9 cellular contexts compared by ENCODE assay signal in genomic region chr11:67371199-67371548, GRCh38. TPM values are rescaled to one million over a fixed set of nuclear protein-coding genes. Genes with fewer than 3 reads are reported as not detected.
DNase-seq lines count a peak whose midpoint lies in the region; ATAC-seq and TF ChIP-seq lines count a peak whose summit lies in the region.
"Had no signal": no experiment of that assay in that cellular context is flagged by ENCODE, and none has a peak within 500 bp of the region (broad histone marks: within the 10 kb centered on the region; RNA-seq: fewer than 3 reads in every experiment).

No MANE protein-coding gene starts in this region.

- intact Hi-C loops in OCI-LY7 (cut with micrococcal nuclease; ENCODE audit: unreplicated experiment) (no loop called here), heart right ventricle (cut with DNase I) (no loop called here)

- peak overlapping the region; percentile 87 to 93 (median 90) for H3K27ac Mint-ChIP-seq in CD4-positive, CD25-positive, alpha-beta regulatory T cell

- peaks cover 38% of the 10 kb centered on the region for H3K4me1 ChIP-seq in CD4-positive, CD25-positive, alpha-beta regulatory T cell (ENCODE audit: control insufficient read depth, insufficient read depth, low read length, poor library complexity, severe bottlenecking)
- H3K4me1 ChIP-seq in OCI-LY7 (ENCODE audit: insufficient read depth, low read length, poor library complexity, severe bottlenecking) (peaks cover 40% of the 10 kb centered on the region), rectal smooth muscle tissue (ENCODE audit: control insufficient read depth, insufficient read depth, low read length) (peaks cover 51% of the 10 kb centered on the region), heart right ventricle (peaks cover 20 to 79% (median 44%) of the 10 kb centered on the region in 9 donors)

- POLR2A ChIA-PET in OCI-LY7 (lab: Charles Lee) = no interaction called here

- H3K4me3 ChIP-seq in CD4-positive, CD25-positive, alpha-beta regulatory T cell (ENCODE audit: low read depth, low read length) = no peak overlapping the region
- H3K4me3 ChIP-seq in OCI-LY7 (ENCODE audit: low read depth, low read length, poor library complexity, severe bottlenecking) (no peak overlapping the region), coronary artery (peak overlapping the region; percentile 88), rectal smooth muscle tissue (ENCODE audit: low read length) (peak overlapping the region; percentile 60), heart right ventricle (no peak overlapping the region)

- no peak overlapping the region for H2AFZ ChIP-seq in OCI-LY7 (ENCODE audit: low read length)

- no peaks in the 10 kb centered on the region for H3K36me3 ChIP-seq in CD4-positive, CD25-positive, alpha-beta regulatory T cell (ENCODE audit: control insufficient read depth, insufficient read depth, low read length)
- H3K36me3 ChIP-seq in OCI-LY7 (ENCODE audit: insufficient read depth, low read length) = no peaks in the 10 kb centered on the region
- no peaks in the 10 kb centered on the region for H3K36me3 ChIP-seq in rectal smooth muscle tissue (ENCODE audit: control insufficient read depth, insufficient read depth, low read length)
- no peaks in the 10 kb centered on the region for H3K36me3 ChIP-seq in heart right ventricle

- H3K36me3 Mint-ChIP-seq in CD4-positive, CD25-positive, alpha-beta regulatory T cell = no peaks in the 10 kb centered on the region

- CTCF ChIA-PET in OCI-LY7 (lab: Charles Lee; ENCODE audit: unreplicated experiment) = interaction anchor here (0.9 to 1.6 kb wide), 3 partner anchors 15 to 26 kb away, joined by 3 to 6 read pairs (median 5); no protein-coding TSS in a partner anchor

- no peak overlapping the region for H3K9ac ChIP-seq in rectal smooth muscle tissue (ENCODE audit: low read length)

- peak overlapping the region; percentile 52; the same call in 1 of the 2 replicates for H3K4me2 ChIP-seq in OCI-LY7 (ENCODE audit: low read length)

- no peaks in the 10 kb centered on the region for H3K9me3 ChIP-seq in CD4-positive, CD25-positive, alpha-beta regulatory T cell (ENCODE audit: control insufficient read depth in 2 of 2, low read length in 2 of 2)
- H3K9me3 ChIP-seq in OCI-LY7 (ENCODE audit: low read length) (no peaks in the 10 kb centered on the region), heart right ventricle (no peaks in the 10 kb centered on the region)

- no peak for TF ChIP-seq CTCF in OCI-LY7 (conservative IDR thresholded peaks at IDR 0.05; ENCODE audit: low read length)
- no peak for TF ChIP-seq CTCF in coronary artery (IDR thresholded peaks at IDR 0.05)
- TF ChIP-seq CTCF in heart right ventricle (IDR thresholded peaks at IDR 0.05) = no peak

- peaks cover 0 to 3% (median 0%) of the 10 kb centered on the region in 7 donors for H3K9me3 Mint-ChIP-seq in CD4-positive, CD25-positive, alpha-beta regulatory T cell

- ATAC-seq in CD4-positive, CD25-positive, alpha-beta regulatory T cell (ENCODE audit: low read depth in 2 of 2) = no peak
- ATAC-seq in heart right ventricle = no peak

- DNase-seq in CD4-positive, CD25-positive, alpha-beta regulatory T cell = no peak
- DNase-seq in OCI-LY7 (ENCODE audit: low spot score) = no peak
- no peak for DNase-seq in coronary artery (ENCODE audit: low spot score)
- DNase-seq in stimulated activated CD4-positive, alpha-beta T cell treated with anti-CD3 and anti-CD28 coated beads, Interleukin-1b, Interleukin-23, amount 100 ng/mL, for 48 hours = no peak
- no peak for DNase-seq in mesenteric fat pad (ENCODE audit: low spot score)
- no peak for DNase-seq in heart right ventricle
- no peak for DNase-seq in activated CD4-positive, alpha-beta T cell treated with anti-CD3 and anti-CD28 coated beads, Interleukin-2, amount 50 U/mL, for 1 hour
- DNase-seq: NCI-H748 treated with DMSO at 0.1 percent for 48 hours had no signal

- 42 to 54% methylated on average over 3 of the region's 3 CpGs for WGBS in heart right ventricle, 2 donors

- peak overlapping the region; percentile 87 to 93 (median 90) for H3K4me3 Mint-ChIP-seq in CD4-positive, CD25-positive, alpha-beta regulatory T cell

- no peaks in the 10 kb centered on the region for H3K9me2 ChIP-seq in OCI-LY7 (ENCODE audit: insufficient read depth, low read length)

- H3K27me3 ChIP-seq in CD4-positive, CD25-positive, alpha-beta regulatory T cell (ENCODE audit: control insufficient read depth, insufficient read depth, low read length) = no peaks in the 10 kb centered on the region
- H3K27me3 ChIP-seq in rectal smooth muscle tissue (ENCODE audit: control insufficient read depth, insufficient read depth, low read length) (no peaks in the 10 kb centered on the region), heart right ventricle (peaks cover 0 to 5% (median 0%) of the 10 kb centered on the region in 7 donors)

- H3K27me3 Mint-ChIP-seq in CD4-positive, CD25-positive, alpha-beta regulatory T cell = peaks cover 42% of the 10 kb centered on the region

- BruUV-seq in OCI-LY7 (replicated peaks; lab: Mats Ljungman, UMichigan) = no TSS peak

- H3K4me1 Mint-ChIP-seq in CD4-positive, CD25-positive, alpha-beta regulatory T cell = peaks cover 5 to 56% (median 27%) of the 10 kb centered on the region in 4 donors

- no peaks in the 10 kb centered on the region for H3K79me2 ChIP-seq in OCI-LY7 (ENCODE audit: insufficient read depth, low read depth, low read length)

- H3K27ac ChIP-seq in CD4-positive, CD25-positive, alpha-beta regulatory T cell (ENCODE audit: insufficient read depth, low read length, poor library complexity, severe bottlenecking) = no peak overlapping the region
- H3K27ac ChIP-seq in OCI-LY7 (ENCODE audit: low read depth, low read length, poor library complexity, severe bottlenecking) (no peak overlapping the region), coronary artery (peak overlapping the region in 1 of 2 donors; percentile 93), rectal smooth muscle tissue (ENCODE audit: low read depth, low read length) (peak overlapping the region; percentile 91), heart right ventricle (peak overlapping the region in 2 of 10 donors; percentile 16 to 30)

- H4K20me1 ChIP-seq in OCI-LY7 (ENCODE audit: insufficient read depth, low read length) = no peaks in the 10 kb centered on the region

RNA-seq across cellular contexts. Expression of gene CLCF1, which starts 2.2 kb away (rescaled TPM):
- 3.0 TPM for total RNA-seq in CD4-positive, CD25-positive, alpha-beta regulatory T cell
- polyA plus RNA-seq in CD4-positive, CD25-positive, alpha-beta regulatory T cell = 1 to 10 TPM in 1 of 4 donors, under 1 TPM in 3; 0.10 to 1.3 (median 0.40) TPM
- 0.35 and 0.67 TPM in 2 replicates for total RNA-seq in OCI-LY7 (2014; rRNA removed; shearing (Covaris generic))
- total RNA-seq in OCI-LY7 (2022) = 0.34 TPM in 1 of 2 replicates, not detected in the other
- 7.7 TPM for total RNA-seq in mesenteric fat pad
- total RNA-seq in heart right ventricle = 1 to 10 TPM in 6 of 10 donors, under 1 TPM in 4; 0.31 to 2.2 (median 1.0) TPM
- 10 to 100 TPM in 1 of 2 donors, 1 to 10 TPM in 1; 2.6 to 12.3 TPM for polyA plus RNA-seq in heart right ventricle

RNA-seq across cellular contexts. Expression of gene POLD4, which starts 17.8 kb away (rescaled TPM):
- 60.6 TPM for total RNA-seq in CD4-positive, CD25-positive, alpha-beta regulatory T cell
- 100 to 1,000 TPM; 103 to 127 (median 118) TPM for polyA plus RNA-seq in CD4-positive, CD25-positive, alpha-beta regulatory T cell
- 146 and 153 TPM in 2 replicates for total RNA-seq in OCI-LY7 (2014; rRNA removed; shearing (Covaris generic))
- total RNA-seq in OCI-LY7 (2022) (160 and 171 TPM in 2 replicates), mesenteric fat pad (72.9 TPM), heart right ventricle (10 to 100 TPM; 30.4 to 80.1 (median 39.6) TPM)
- polyA plus RNA-seq in heart right ventricle = 100 to 1,000 TPM in 1 of 2 donors, 10 to 100 TPM in 1; 66.6 to 214 TPM

RNA-seq across cellular contexts. Expression of gene RAD9A, which starts 20.6 kb away (rescaled TPM):
- 27.5 TPM for total RNA-seq in CD4-positive, CD25-positive, alpha-beta regulatory T cell
- 1 to 10 TPM; 3.5 to 6.7 (median 6.4) TPM for polyA plus RNA-seq in CD4-positive, CD25-positive, alpha-beta regulatory T cell
- 30.1 and 51.0 TPM in 2 replicates for total RNA-seq in OCI-LY7 (2014; rRNA removed; shearing (Covaris generic))
- 62.2 and 71.1 TPM in 2 replicates for total RNA-seq in OCI-LY7 (2022)
- 10.4 TPM for total RNA-seq in mesenteric fat pad
- total RNA-seq in heart right ventricle = 10 to 100 TPM in 1 of 10 donors, 1 to 10 TPM in 9; 4.8 to 13.8 (median 6.4) TPM
- 10 to 100 TPM in 1 of 2 donors, 1 to 10 TPM in 1; 9.9 to 15.0 TPM for polyA plus RNA-seq in heart right ventricle

RNA-seq across cellular contexts. Expression of gene PPP1CA, which starts 30.5 kb away (rescaled TPM):
- 160 TPM for total RNA-seq in CD4-positive, CD25-positive, alpha-beta regulatory T cell
- polyA plus RNA-seq in CD4-positive, CD25-positive, alpha-beta regulatory T cell = 100 to 1,000 TPM; 547 to 762 (median 622) TPM
- total RNA-seq in OCI-LY7 (2014; rRNA removed; shearing (Covaris generic)) = 248 and 311 TPM in 2 replicates
- total RNA-seq in OCI-LY7 (2022) = 210 and 219 TPM in 2 replicates
- 92.4 TPM for total RNA-seq in mesenteric fat pad
- 100 to 1,000 TPM in 7 of 10 donors, 10 to 100 TPM in 3; 92.0 to 143 (median 103) TPM for total RNA-seq in heart right ventricle
- 100 to 1,000 TPM in 1 of 2 donors, 10 to 100 TPM in 1; 80.2 to 186 TPM for polyA plus RNA-seq in heart right ventricle

RNA-seq across cellular contexts. Expression of gene TBC1D10C, which starts 32.7 kb away (rescaled TPM):
- total RNA-seq in CD4-positive, CD25-positive, alpha-beta regulatory T cell = 312 TPM
- 100 to 1,000 TPM; 328 to 504 (median 378) TPM for polyA plus RNA-seq in CD4-positive, CD25-positive, alpha-beta regulatory T cell
- 105 and 124 TPM in 2 replicates for total RNA-seq in OCI-LY7 (2014; rRNA removed; shearing (Covaris generic))
- total RNA-seq in OCI-LY7 (2022) (108 and 117 TPM in 2 replicates), mesenteric fat pad (5.3 TPM), heart right ventricle (1 to 10 TPM in 2 of 10 donors, under 1 TPM in 8; 0.26 to 7.1 (median 0.65) TPM)
- polyA plus RNA-seq in heart right ventricle = 1 to 10 TPM in 1 of 2 donors, under 1 TPM in 1; 0.62 to 1.4 TPM

Comparison
In these comparisons a context has a peak if more than half of its experiments do, and no peak if none do; other contexts are left out.
1. H3K4me3 ChIP-seq: peak in coronary artery (single experiment) and rectal smooth muscle tissue (single experiment); none in CD4-positive, CD25-positive, alpha-beta regulatory T cell (single experiment), OCI-LY7 (single experiment) and heart right ventricle (0 of 10).